In the genomic region with DNA sequence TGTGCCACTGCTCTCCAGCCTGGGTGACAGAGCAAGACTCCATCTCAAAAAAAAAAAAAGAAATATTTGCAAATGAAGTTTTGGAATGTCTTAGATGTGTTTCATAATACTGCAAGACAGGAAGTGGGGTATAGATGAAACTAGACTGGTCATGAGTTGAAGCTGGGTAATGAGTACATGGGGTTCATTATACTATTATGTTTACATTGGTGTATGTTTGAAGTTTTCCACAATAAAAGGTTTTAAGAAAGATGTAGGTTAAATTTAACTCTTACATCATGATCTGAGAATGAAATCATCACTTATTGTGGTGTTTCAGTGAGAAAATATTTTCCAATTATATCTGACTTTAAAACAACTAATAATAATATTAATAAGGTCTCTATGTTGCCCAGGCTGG, we compare ENCODE assay signal across 12 cellular contexts. TPM values are rescaled to one million over a fixed set of nuclear protein-coding genes. Genes with fewer than 3 reads are reported as not detected.
DNase-seq lines count a peak whose midpoint lies in the region; ATAC-seq and TF ChIP-seq lines count a peak whose summit lies in the region.
"Had no signal": no experiment of that assay in that cellular context is flagged by ENCODE, and none has a peak within 500 bp of the region (broad histone marks: within the 10 kb centered on the region; RNA-seq: fewer than 3 reads in every experiment).

No MANE protein-coding gene starts in this region.

- H3K36me3 Mint-ChIP-seq in MCF 10A (ENCODE audit: insufficient read depth, unreplicated experiment): peaks cover 21% of the 10 kb centered on the region
- peaks cover 55% of the 10 kb centered on the region for H3K36me3 Mint-ChIP-seq in activated naive CD8-positive, alpha-beta T cell treated with anti-CD3 and anti-CD28 coated beads, Interleukin-2, amount 50 U/mL, for 24 hours (ENCODE audit: low read depth)
- peaks cover 39% of the 10 kb centered on the region for H3K36me3 Mint-ChIP-seq in CD8-positive, alpha-beta T cell

- H3K9me3 ChIP-seq in mammary epithelial cell (replicated peaks; ENCODE audit: insufficient read depth, low read length): peaks cover 4% of the 10 kb centered on the region
- no peaks in the 10 kb centered on the region for H3K9me3 ChIP-seq in CD8-positive, alpha-beta T cell (ENCODE audit: low read length)

- no peak overlapping the region for H2AFZ ChIP-seq in mammary epithelial cell (ENCODE audit: low read depth, low read length)

- no peak overlapping the region for H3K9ac ChIP-seq in mammary epithelial cell (ENCODE audit: insufficient read depth, low read length)

- H3K27ac Mint-ChIP-seq in MCF 10A (ENCODE audit: low read depth, unreplicated experiment): no peak overlapping the region
- H3K27ac Mint-ChIP-seq in activated naive CD8-positive, alpha-beta T cell treated with anti-CD3 and anti-CD28 coated beads, Interleukin-2, amount 50 U/mL, for 24 hours: no peak overlapping the region
- no peak overlapping the region for H3K27ac Mint-ChIP-seq in CD8-positive, alpha-beta T cell
- H3K27ac Mint-ChIP-seq: B cell had no signal

- no peaks in the 10 kb centered on the region for H4K20me1 ChIP-seq in mammary epithelial cell (ENCODE audit: insufficient read depth, low read length)

- DNase-seq in mammary epithelial cell: peak; percentile 45
- no peak for DNase-seq in MCF 10A (ENCODE audit: unreplicated experiment)
- DNase-seq in activated naive CD8-positive, alpha-beta T cell treated with anti-CD3 and anti-CD28 coated beads, Interleukin-2, amount 50 U/mL, for 24 hours: no peak
- DNase-seq in DMS114 treated with DMSO at 0.1 percent for 48 hours (lab: John Stamatoyannopoulos, UW; ENCODE audit: unreplicated experiment): no peak
- DNase-seq in pons (ENCODE audit: low spot score): no peak
- DNase-seq in CD8-positive, alpha-beta T cell: no peak
- DNase-seq: activated CD8-positive, alpha-beta memory T cell treated with anti-CD3 and anti-CD28 coated beads, Interleukin-2, amount 50 U/mL, for 48 hours; MG63; small intestine had no signal

- no peak overlapping the region for H3K4me3 ChIP-seq in mammary epithelial cell (replicated peaks in 1 of 3; ENCODE audit: insufficient read depth in 1 of 3, low read depth in 2 of 3, low read length in 3 of 3)
- H3K4me3 ChIP-seq in CD8-positive, alpha-beta T cell (ENCODE audit: low read depth, low read length): no peak overlapping the region
- H3K4me3 ChIP-seq: MG63 had no signal

- peak; percentile 72 for ATAC-seq in HG02870 (IDR thresholded peaks at IDR 0.05; ENCODE audit: unreplicated experiment)
- ATAC-seq in activated naive CD8-positive, alpha-beta T cell treated with anti-CD3 and anti-CD28 coated beads, Interleukin-2, amount 50 U/mL, for 24 hours: peak; percentile 77
- no peak for ATAC-seq in GM21825 (IDR thresholded peaks at IDR 0.05; ENCODE audit: unreplicated experiment)
- no peak for ATAC-seq in CD8-positive, alpha-beta T cell

- no peaks in the 10 kb centered on the region for H3K27me3 ChIP-seq in mammary epithelial cell (ENCODE audit: insufficient read depth, low read length)
- H3K27me3 ChIP-seq in CD8-positive, alpha-beta T cell (ENCODE audit: insufficient read depth, low read length): no peaks in the 10 kb centered on the region
- H3K27me3 ChIP-seq: MG63 had no signal

- no peak overlapping the region for H3K4me3 Mint-ChIP-seq in MCF 10A (ENCODE audit: unreplicated experiment)
- no peak overlapping the region for H3K4me3 Mint-ChIP-seq in activated naive CD8-positive, alpha-beta T cell treated with anti-CD3 and anti-CD28 coated beads, Interleukin-2, amount 50 U/mL, for 24 hours
- H3K4me3 Mint-ChIP-seq in CD8-positive, alpha-beta T cell: no peak overlapping the region
- H3K4me3 Mint-ChIP-seq: B cell had no signal

- H3K4me1 Mint-ChIP-seq in MCF 10A (ENCODE audit: insufficient read depth, unreplicated experiment): no peaks in the 10 kb centered on the region
- peaks cover 30% of the 10 kb centered on the region for H3K4me1 Mint-ChIP-seq in activated naive CD8-positive, alpha-beta T cell treated with anti-CD3 and anti-CD28 coated beads, Interleukin-2, amount 50 U/mL, for 24 hours
- H3K4me1 Mint-ChIP-seq in CD8-positive, alpha-beta T cell (ENCODE audit: low read depth): peaks cover 33% of the 10 kb centered on the region

- H3K4me2 ChIP-seq in mammary epithelial cell (ENCODE audit: insufficient read depth, low read depth, low read length): no peak overlapping the region

- in situ Hi-C loops in mammary epithelial cell (cut with MboI; ENCODE audit: low sequenced_read_pairs in 2 of 2): no loop called here

- peaks cover 21% of the 10 kb centered on the region for H3K9me3 Mint-ChIP-seq in MCF 10A (ENCODE audit: unreplicated experiment)
- peaks cover 29% of the 10 kb centered on the region for H3K9me3 Mint-ChIP-seq in activated naive CD8-positive, alpha-beta T cell treated with anti-CD3 and anti-CD28 coated beads, Interleukin-2, amount 50 U/mL, for 24 hours
- peaks cover 8% of the 10 kb centered on the region for H3K9me3 Mint-ChIP-seq in CD8-positive, alpha-beta T cell

- no peaks in the 10 kb centered on the region for H3K4me1 ChIP-seq in mammary epithelial cell (ENCODE audit: insufficient read depth, low read length)
- no peaks in the 10 kb centered on the region for H3K4me1 ChIP-seq in CD8-positive, alpha-beta T cell (ENCODE audit: insufficient read depth, low read length)

- CTCF ChIA-PET in mammary epithelial cell (lab: Charles Lee; ENCODE audit: low non-redundant PET) (no interaction called here), MCF 10A (lab: Yijun Ruan, JAX) (no interaction called here)
- CTCF ChIA-PET in CD8-positive, alpha-beta T cell (lab: Charles Lee): interaction anchor here (0.6 kb wide), 1 partner anchor 34 kb away, joined by 3 read pairs; no protein-coding TSS in a partner anchor

- H3K36me3 ChIP-seq in mammary epithelial cell (ENCODE audit: insufficient read depth, low read length): no peaks in the 10 kb centered on the region
- H3K36me3 ChIP-seq in CD8-positive, alpha-beta T cell (ENCODE audit: insufficient read depth, low read length): no peaks in the 10 kb centered on the region

- no TSS peak for BruUV-seq in mammary epithelial cell (replicated peaks; lab: Mats Ljungman, UMichigan)
- BruUV-seq in MCF 10A (replicated peaks; lab: Mats Ljungman, UMichigan): no TSS peak

- TF ChIP-seq CTCF in mammary epithelial cell (conservative IDR thresholded peaks at IDR 0.05 in 1 of 2, IDR thresholded peaks at IDR 0.05 in 1 of 2; ENCODE audit: extremely low read depth in 1 of 2, insufficient read depth in 1 of 2, low read depth in 1 of 2, low read length in 2 of 2): no peak
- TF ChIP-seq CTCF in MCF 10A (IDR thresholded peaks at IDR 0.05; ENCODE audit: unreplicated experiment): no peak
- no peak for TF ChIP-seq CTCF in CD8-positive, alpha-beta T cell (IDR thresholded peaks at IDR 0.05)

- peaks cover 58% of the 10 kb centered on the region for H3K79me2 ChIP-seq in mammary epithelial cell (ENCODE audit: insufficient read depth, low read length)

- dilution Hi-C loops in mammary epithelial cell (cut with HindIII; ENCODE audit: low sequenced_read_pairs): no loop called here

- H3K27me3 Mint-ChIP-seq in MCF 10A (ENCODE audit: insufficient read depth, unreplicated experiment): no peaks in the 10 kb centered on the region
- no peaks in the 10 kb centered on the region for H3K27me3 Mint-ChIP-seq in activated naive CD8-positive, alpha-beta T cell treated with anti-CD3 and anti-CD28 coated beads, Interleukin-2, amount 50 U/mL, for 24 hours
- no peaks in the 10 kb centered on the region for H3K27me3 Mint-ChIP-seq in CD8-positive, alpha-beta T cell (ENCODE audit: low read depth)
- H3K27me3 Mint-ChIP-seq: B cell had no signal

- intact Hi-C loops in mammary epithelial cell (cut with micrococcal nuclease): no loop called here
- intact Hi-C loops in MCF 10A (cut with micrococcal nuclease): no loop called here
- intact Hi-C loops in CD8-positive, alpha-beta T cell (cut with DNase I, micrococcal nuclease): no loop called here

- no peak overlapping the region for H3K27ac ChIP-seq in mammary epithelial cell (ENCODE audit: insufficient read depth, low read depth, low read length)
- H3K27ac ChIP-seq in CD8-positive, alpha-beta T cell (ENCODE audit: low read depth, low read length): no peak overlapping the region

- POLR2A ChIA-PET in MCF 10A (lab: Yijun Ruan, JAX): interaction anchor here (1.8 kb wide), 1 partner anchor 14 kb away, joined by 5 read pairs; no protein-coding TSS in a partner anchor
- POLR2A ChIA-PET in CD8-positive, alpha-beta T cell (lab: Charles Lee): no interaction called here

RNA-seq across cellular contexts. Expression of a gene that starts 19.0 kb away (rescaled TPM):
- 10 to 100 TPM; 40.0 to 67.2 TPM for total RNA-seq in mammary epithelial cell
- 27.0 TPM for polyA plus RNA-seq in mammary epithelial cell
- polyA minus RNA-seq in mammary epithelial cell: 39.2 TPM
- total RNA-seq in MCF 10A (2022): 61.4 and 63.0 TPM in 2 replicates
- total RNA-seq in CD8-positive, alpha-beta T cell: 10 to 100 TPM; 27.0 to 27.7 TPM

Comparison
In these comparisons a context has a peak if more than half of its experiments do, and no peak if none do; other contexts are left out.
1. ATAC-seq: peak in HG02870 (single experiment) and activated naive CD8-positive, alpha-beta T cell treated with anti-CD3 and anti-CD28 coated beads, Interleukin-2, amount 50 U/mL, for 24 hours (single experiment); none in GM21825 (single experiment) and CD8-positive, alpha-beta T cell (single experiment).